ENCODE assay signal across 8 cellular contexts in genomic region chr5:21919417-21920022, GRCh38.
A peak's percentile ranks its signal among the peaks of the same experiment; 100 is the strongest.
DNase-seq lines count a peak whose midpoint lies in the region; ATAC-seq and TF ChIP-seq lines count a peak whose summit lies in the region.

No MANE protein-coding gene starts in this region.

- TF ChIP-seq CTCF in cardiac muscle cell (IDR thresholded peaks at IDR 0.05; ENCODE audit: low read depth, low read length) (peak; percentile 61), HCT116 (IDR thresholded peaks at IDR 0.05 in 2 of 3, conservative IDR thresholded peaks at IDR 0.05 in 1 of 3; ENCODE audit: borderline replicate concordance in 1 of 3, insufficient read depth in 1 of 3, low read depth in 2 of 3, low read length in 2 of 3) (peak in 2 of 3 experiments; percentile 26 to 31; a peak in 3 of 6 replicates), esophagus muscularis mucosa (IDR thresholded peaks at IDR 0.05) (peak in 2 of 3 experiments; percentile 20 to 41)

- peak; percentile 50 to 60 for DNase-seq in cardiac muscle cell (ENCODE audit: low read depth in 1 of 2, low spot score in 1 of 2)
- DNase-seq in left cardiac atrium, result no peak
- DNase-seq in HCT116 (ENCODE audit: low read depth, low spot score), result no peak
- peak; percentile 86 for DNase-seq in Karpas-422
- peak; percentile 24 for DNase-seq in RPMI7951 (ENCODE audit: low read depth)
- DNase-seq in esophagus muscularis mucosa (ENCODE audit: extremely low spot score), result no peak
- peak; percentile 12 for DNase-seq in putamen (ENCODE audit: low spot score)
- no peak for DNase-seq in cerebellar nuclear complex (lab: John Stamatoyannopoulos, UW)

- WGBS in esophagus muscularis mucosa, result 18% methylated on average over 8 of the region's 8 CpGs

- no peak for TF ChIP-seq POLR2A in HCT116 (IDR thresholded peaks at IDR 0.05; ENCODE audit: borderline replicate concordance, extremely low read depth, insufficient read depth, insufficient read length)
- TF ChIP-seq POLR2A in esophagus muscularis mucosa (IDR thresholded peaks at IDR 0.05; ENCODE audit: low read depth), result no peak

- H2AFZ ChIP-seq in HCT116 (ENCODE audit: low read depth, low read length, poor library complexity, severe bottlenecking) (no peak overlapping the region), Karpas-422 (ENCODE audit: low read length) (no peak overlapping the region)

- no peak for ATAC-seq in left cardiac atrium
- ATAC-seq in HCT116, result no peak

- H3K79me2 ChIP-seq in HCT116 (ENCODE audit: insufficient read depth, low read length) (no peaks in the 10 kb centered on the region), Karpas-422 (ENCODE audit: low read length) (no peaks in the 10 kb centered on the region)

- H3K9me3 ChIP-seq in cardiac muscle cell (ENCODE audit: low read depth) (no peaks in the 10 kb centered on the region), HCT116 (ENCODE audit: control insufficient read depth in 1 of 2, insufficient read depth in 1 of 2, low read depth in 1 of 2, low read length in 2 of 2) (peaks cover 0 to 11% of the 10 kb centered on the region in 2 experiments; a peak in 2 of 4 replicates), Karpas-422 (ENCODE audit: low read length) (no peaks in the 10 kb centered on the region), esophagus muscularis mucosa (no peaks in the 10 kb centered on the region)

- no peaks in the 10 kb centered on the region for H3K27me3 ChIP-seq in cardiac muscle cell
- no peaks in the 10 kb centered on the region for H3K27me3 ChIP-seq in HCT116 (ENCODE audit: insufficient read depth, low read length)
- no peaks in the 10 kb centered on the region for H3K27me3 ChIP-seq in Karpas-422 (ENCODE audit: low read length)
- H3K27me3 ChIP-seq in esophagus muscularis mucosa, result no peaks in the 10 kb centered on the region

- TF ChIP-seq EP300 in esophagus muscularis mucosa (IDR thresholded peaks at IDR 0.05), result no peak

- BruUV-seq in HCT116 (replicated peaks; lab: Mats Ljungman, UMichigan), result no TSS peak

- H3K4me2 ChIP-seq in HCT116 (ENCODE audit: low read length) (no peak overlapping the region), Karpas-422 (ENCODE audit: low read depth, low read length, poor library complexity, severe bottlenecking) (peak overlapping the region; percentile 18)

- H3K36me3 ChIP-seq in cardiac muscle cell, result no peaks in the 10 kb centered on the region
- no peaks in the 10 kb centered on the region for H3K36me3 ChIP-seq in HCT116 (ENCODE audit: control insufficient read depth in 1 of 2, insufficient read depth in 2 of 2, low read length in 2 of 2)
- H3K36me3 ChIP-seq in Karpas-422 (ENCODE audit: insufficient read depth, low read length), result no peaks in the 10 kb centered on the region
- no peaks in the 10 kb centered on the region for H3K36me3 ChIP-seq in esophagus muscularis mucosa

- H3K9me2 ChIP-seq in HCT116 (ENCODE audit: insufficient read depth), result no peaks in the 10 kb centered on the region
- no peaks in the 10 kb centered on the region for H3K9me2 ChIP-seq in Karpas-422 (replicated peaks; ENCODE audit: insufficient read depth, low read length)

- H3K27ac ChIP-seq in cardiac muscle cell (no peak overlapping the region), HCT116 (ENCODE audit: low read depth, low read length) (no peak overlapping the region), Karpas-422 (ENCODE audit: low read length) (no peak overlapping the region), esophagus muscularis mucosa (replicated peaks in 1 of 4) (no peak overlapping the region)

- intact Hi-C loops in left cardiac atrium (cut with DNase I), result loop anchor here in 1 of 2 donors (10.0 kb wide), 1 partner anchor 295 kb away; no protein-coding TSS in a partner anchor
- intact Hi-C loops in HCT116 (cut with micrococcal nuclease), result no loop called here
- intact Hi-C loops in esophagus muscularis mucosa (cut with DNase I), result no loop called here

- no peak for TF ChIP-seq RAD21 in HCT116 (IDR thresholded peaks at IDR 0.05; ENCODE audit: low read depth)

- H4K20me1 ChIP-seq in HCT116 (ENCODE audit: insufficient read depth) (no peaks in the 10 kb centered on the region), Karpas-422 (ENCODE audit: insufficient read depth, low read depth, low read length) (no peaks in the 10 kb centered on the region)

- H3K4me1 ChIP-seq in cardiac muscle cell (ENCODE audit: low read depth) (no peaks in the 10 kb centered on the region), HCT116 (ENCODE audit: control insufficient read depth in 1 of 2, insufficient read depth in 2 of 2, low read length in 2 of 2) (no peaks in the 10 kb centered on the region), Karpas-422 (ENCODE audit: low read length) (peaks cover 6% of the 10 kb centered on the region), esophagus muscularis mucosa (no peaks in the 10 kb centered on the region)

- CTCF ChIA-PET in HCT116 (lab: Charles Lee), result no interaction called here

- H3K4me3 ChIP-seq in cardiac muscle cell (no peak overlapping the region), HCT116 (replicated peaks in 1 of 2; ENCODE audit: low read depth in 1 of 2, low read length in 2 of 2) (no peak overlapping the region), Karpas-422 (ENCODE audit: low read length) (no peak overlapping the region), esophagus muscularis mucosa (no peak overlapping the region)

- RAD21 ChIA-PET in HCT116 (lab: Charles Lee; ENCODE audit: low non-redundant PET in 1 of 2, low total read pairs in 2 of 2, uncharacterized antibody in 2 of 2, unreplicated experiment in 2 of 2), result no interaction called here

- no peak overlapping the region for H3K9ac ChIP-seq in HCT116 (ENCODE audit: low read length)
- no peak overlapping the region for H3K9ac ChIP-seq in Karpas-422 (ENCODE audit: low read length)

- POLR2A ChIA-PET in HCT116 (lab: Charles Lee), result no interaction called here

TF ChIP-seq in HCT116, 20 proteins besides CTCF, POLR2A, EP300 and RAD21:
- TF ChIP-seq CBX3 (IDR thresholded peaks at IDR 0.05; ENCODE audit: low read depth) (no peak), JUND (IDR thresholded peaks at IDR 0.05) (no peak), POLR2AphosphoS5 (IDR thresholded peaks at IDR 0.05; ENCODE audit: low read depth, low read length) (no peak), SP1 (IDR thresholded peaks at IDR 0.05; ENCODE audit: low read depth) (no peak), FOSL1 (IDR thresholded peaks at IDR 0.05; ENCODE audit: low read depth) (no peak), EZH2 (IDR thresholded peaks at IDR 0.05) (no peak), SIN3A (IDR thresholded peaks at IDR 0.05; ENCODE audit: low read depth) (no peak), EZH2phosphoT487 (IDR thresholded peaks at IDR 0.05; ENCODE audit: borderline replicate concordance) (no peak), REST (IDR thresholded peaks at IDR 0.05; ENCODE audit: low read depth) (no peak), TCF7L2 (IDR thresholded peaks at IDR 0.05; ENCODE audit: borderline replicate concordance, extremely low read depth, insufficient read depth, insufficient read length) (no peak), ZFX (IDR thresholded peaks at IDR 0.05) (no peak), EGR1 (IDR thresholded peaks at IDR 0.05; ENCODE audit: low read depth) (no peak)
- TF ChIP-seq, protein P1, sequence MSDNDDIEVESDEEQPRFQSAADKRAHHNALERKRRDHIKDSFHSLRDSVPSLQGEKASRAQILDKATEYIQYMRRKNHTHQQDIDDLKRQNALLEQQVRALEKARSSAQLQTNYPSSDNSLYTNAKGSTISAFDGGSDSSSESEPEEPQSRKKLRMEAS (IDR thresholded peaks at IDR 0.05), result no peak
- TF ChIP-seq, protein P2, sequence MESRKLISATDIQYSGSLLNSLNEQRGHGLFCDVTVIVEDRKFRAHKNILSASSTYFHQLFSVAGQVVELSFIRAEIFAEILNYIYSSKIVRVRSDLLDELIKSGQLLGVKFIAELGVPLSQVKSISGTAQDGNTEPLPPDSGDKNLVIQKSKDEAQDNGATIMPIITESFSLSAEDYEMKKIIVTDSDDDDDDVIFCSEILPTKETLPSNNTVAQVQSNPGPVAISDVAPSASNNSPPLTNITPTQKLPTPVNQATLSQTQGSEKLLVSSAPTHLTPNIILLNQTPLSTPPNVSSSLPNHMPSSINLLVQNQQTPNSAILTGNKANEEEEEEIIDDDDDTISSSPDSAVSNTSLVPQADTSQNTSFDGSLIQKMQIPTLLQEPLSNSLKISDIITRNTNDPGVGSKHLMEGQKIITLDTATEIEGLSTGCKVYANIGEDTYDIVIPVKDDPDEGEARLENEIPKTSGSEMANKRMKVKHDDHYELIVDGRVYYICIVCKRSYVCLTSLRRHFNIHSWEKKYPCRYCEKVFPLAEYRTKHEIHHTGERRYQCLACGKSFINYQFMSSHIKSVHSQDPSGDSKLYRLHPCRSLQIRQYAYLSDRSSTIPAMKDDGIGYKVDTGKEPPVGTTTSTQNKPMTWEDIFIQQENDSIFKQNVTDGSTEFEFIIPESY (IDR thresholded peaks at IDR 0.05; ENCODE audit: extremely low read depth, insufficient replicate concordance, low read length), result no peak
- TF ChIP-seq, protein P3, sequence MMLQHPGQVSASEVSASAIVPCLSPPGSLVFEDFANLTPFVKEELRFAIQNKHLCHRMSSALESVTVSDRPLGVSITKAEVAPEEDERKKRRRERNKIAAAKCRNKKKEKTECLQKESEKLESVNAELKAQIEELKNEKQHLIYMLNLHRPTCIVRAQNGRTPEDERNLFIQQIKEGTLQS (IDR thresholded peaks at IDR 0.05), result no peak

Comparison
In these comparisons a context has a peak if more than half of its experiments do, and no peak if none do; other contexts are left out.
1. DNase-seq: peak in cardiac muscle cell (2 of 2), Karpas-422 (single experiment), RPMI7951 (single experiment) and putamen (single experiment); none in left cardiac atrium (single experiment), HCT116 (single experiment), esophagus muscularis mucosa (single experiment) and cerebellar nuclear complex (0 of 2).
2. Peak in every context shown above with its lines, with median percentiles within 50 percentile points of each other: CTCF ChIP-seq.